ENCODE assay signal across 1 cellular context in genomic region chr3:38138347-38139190, GRCh38.
TF ChIP-seq lines count a peak whose summit lies in the region.

Gene MYD88 (plus strand): TSS chr3:38138661. CDS start chr3:38138701, 40 bp downstream.

TF ChIP-seq in WTC11, 78 proteins besides CTCF, POLR2A, EP300 and RAD21 (continued from another document):
- TF ChIP-seq MYBL2 (CRISPR knock-in tag; IDR thresholded peaks at IDR 0.05) (0 out of 2 replicates have a peak, but pooled peaks have one; percentile 66), FOXP4 (CRISPR knock-in tag; IDR thresholded peaks at IDR 0.05) (no peak), MLX (CRISPR knock-in tag; IDR thresholded peaks at IDR 0.05) (0 out of 2 replicates have a peak, but pooled peaks have one; percentile 17), SP1 (CRISPR knock-in tag; conservative IDR thresholded peaks at IDR 0.05) (peak; percentile 61), NFE2L1 (CRISPR knock-in tag; IDR thresholded peaks at IDR 0.05) (peak; percentile 60; the same call in 1 of the 2 replicates), IRF2 (CRISPR knock-in tag; IDR thresholded peaks at IDR 0.05; ENCODE audit: borderline replicate concordance, low read depth) (no peak), GRHL2 (CRISPR knock-in tag; IDR thresholded peaks at IDR 0.05; ENCODE audit: insufficient replicate concordance, severe bottlenecking) (no peak)
